Comparison of ENCODE assay signal across 19 cellular contexts in the genomic region with DNA sequence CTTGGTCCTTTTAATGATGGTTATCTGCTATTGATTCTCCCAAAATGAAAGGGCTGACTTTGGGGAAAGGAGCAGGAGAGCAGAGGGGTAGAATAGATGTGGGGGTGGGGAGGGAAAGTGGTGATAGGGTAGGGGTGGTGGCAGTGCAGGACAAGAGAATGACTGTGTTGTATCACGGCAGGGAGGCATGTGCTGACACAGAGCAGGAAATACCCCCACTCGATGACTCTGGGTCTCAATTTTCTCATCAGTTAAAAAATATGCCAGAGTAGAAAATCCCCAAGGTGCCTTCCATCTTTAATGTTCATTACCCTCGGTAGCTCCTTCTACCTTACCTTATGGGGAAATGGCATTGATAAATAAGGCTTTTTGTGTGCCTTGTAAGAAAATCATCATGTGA.
DNase-seq lines count a peak whose midpoint lies in the region; ATAC-seq, FAIRE-seq and TF ChIP-seq lines count a peak whose summit lies in the region.
"Had no signal": no experiment of that assay in that cellular context is flagged by ENCODE, and none has a peak within 500 bp of the region (broad histone marks: within the 10 kb centered on the region; RNA-seq: fewer than 3 reads in every experiment).

No MANE protein-coding gene starts in this region.

- peaks cover 56% of the 10 kb centered on the region for H3K4me1 Mint-ChIP-seq in osteocyte (ENCODE audit: unreplicated experiment)

- no peaks in the 10 kb centered on the region for H3K27me3 ChIP-seq in keratinocyte (ENCODE audit: control insufficient read depth, extremely low read depth, insufficient read depth, low read length)
- H3K27me3 ChIP-seq: gastroesophageal sphincter, tibial artery had no signal

- H3K27ac Mint-ChIP-seq in osteocyte (ENCODE audit: unreplicated experiment), result no peak overlapping the region
- H3K27ac Mint-ChIP-seq: T-helper 2 cell treated with Interferon-gamma antibody and Interleukin-4, amounts not matched to agents 5 μg/mL and 100 μg/mL, for 36 hours had no signal

- DNase-seq in Daoy (ENCODE audit: low read depth) (peak; percentile 52), GM12891 (ENCODE audit: insufficient read length, low spot score) (no peak), keratinocyte (ENCODE audit: low read depth, low spot score) (no peak), NAMALWA (ENCODE audit: low spot score) (no peak), osteocyte (ENCODE audit: extremely low spot score, unreplicated experiment) (no peak)
- DNase-seq in activated T-cell treated with anti-CD3 and anti-CD28 coated beads, Interleukin-2, amount 50 U/mL, for 1 hour, result no peak
- DNase-seq: activated naive CD4-positive, alpha-beta T cell treated with Interleukin-2 at 50 U/mL for 16 hours; AML-193; KBM-7; left ventricle myocardium inferior; NCI-H1092 treated with DMSO at 0.1 percent for 48 hours; NCI-H774; PC-9; tibial artery had no signal

- H3K4me3 Mint-ChIP-seq in osteocyte (ENCODE audit: unreplicated experiment), result no peak overlapping the region
- H3K4me3 Mint-ChIP-seq: T-helper 2 cell treated with Interferon-gamma antibody and Interleukin-4, amounts not matched to agents 5 μg/mL and 100 μg/mL, for 36 hours had no signal

- H3K27me3 Mint-ChIP-seq in osteocyte (ENCODE audit: unreplicated experiment), result no peaks in the 10 kb centered on the region

- H3K9me3 Mint-ChIP-seq in osteocyte (ENCODE audit: unreplicated experiment), result no peaks in the 10 kb centered on the region
- H3K9me3 Mint-ChIP-seq: T-helper 2 cell treated with Interferon-gamma antibody and Interleukin-4, amounts not matched to agents 5 μg/mL and 100 μg/mL, for 36 hours had no signal

- no peaks in the 10 kb centered on the region for H3K36me3 Mint-ChIP-seq in osteocyte (ENCODE audit: unreplicated experiment)

- H3K9me1 ChIP-seq in keratinocyte (ENCODE audit: control insufficient read depth, extremely low read depth, insufficient read depth, low read length), result no peaks in the 10 kb centered on the region

- peaks cover 23% of the 10 kb centered on the region for H3K4me1 ChIP-seq in keratinocyte (ENCODE audit: control insufficient read depth, extremely low read depth, insufficient read depth, low read length)

- peak overlapping the region; percentile 42 for H3K4me2 ChIP-seq in keratinocyte (ENCODE audit: control insufficient read depth, extremely low read depth, insufficient read depth, low read depth, low read length)
- H3K4me2 ChIP-seq: PC-9 had no signal

- H3K9ac ChIP-seq in keratinocyte (ENCODE audit: control insufficient read depth, extremely low read depth, insufficient read depth, low read length), result no peak overlapping the region

- H3K27ac ChIP-seq in keratinocyte (ENCODE audit: control insufficient read depth, insufficient read depth, low read length), result peak overlapping the region; percentile 89
- H3K27ac ChIP-seq: coronary artery, gastroesophageal sphincter, left ventricle myocardium inferior, PC-9, tibial artery had no signal

- H3K4me3 ChIP-seq in keratinocyte (ENCODE audit: control insufficient read depth in 2 of 3, extremely low read depth in 1 of 3, insufficient read depth in 2 of 3, low read depth in 1 of 3, low read length in 3 of 3), result no peak overlapping the region
- H3K4me3 ChIP-seq: coronary artery, gastroesophageal sphincter, left ventricle myocardium inferior, PC-9, tibial artery had no signal

- no peaks in the 10 kb centered on the region for H4K20me1 ChIP-seq in keratinocyte (ENCODE audit: control insufficient read depth, extremely low read depth, insufficient read depth, low read length)

- no peaks in the 10 kb centered on the region for H3K79me2 ChIP-seq in keratinocyte (ENCODE audit: control insufficient read depth, insufficient read depth, low read length)

- peak overlapping the region; percentile 28 for H2AFZ ChIP-seq in keratinocyte (ENCODE audit: control insufficient read depth, low read length)
- H2AFZ ChIP-seq: PC-9 had no signal

- no peaks in the 10 kb centered on the region for H3K36me3 ChIP-seq in keratinocyte (ENCODE audit: control insufficient read depth in 2 of 2, extremely low read depth in 1 of 2, insufficient read depth in 2 of 2, low read length in 2 of 2)
- H3K36me3 ChIP-seq: gastroesophageal sphincter, left ventricle myocardium inferior, tibial artery had no signal

- peak in 1 of 3 experiments; percentile 38 for TF ChIP-seq CTCF in keratinocyte (optimal IDR thresholded peaks at IDR 0.05 in 1 of 3, IDR thresholded peaks at IDR 0.05 in 1 of 3, conservative IDR thresholded peaks at IDR 0.05 in 1 of 3; ENCODE audit: extremely low read depth in 1 of 3, insufficient read depth in 2 of 3, low read length in 3 of 3)
- TF ChIP-seq CTCF in osteocyte (IDR thresholded peaks at IDR 0.05), result no peak

- peak; percentile 9 for ATAC-seq in HG03469 (IDR thresholded peaks at IDR 0.05; ENCODE audit: unreplicated experiment)
- no peak for ATAC-seq in GM19351 (IDR thresholded peaks at IDR 0.05; ENCODE audit: unreplicated experiment)
- ATAC-seq: gastroesophageal sphincter had no signal

- TF ChIP-seq POLR2A in GM12891 (IDR thresholded peaks at IDR 0.05; ENCODE audit: low read depth, low read length), result no peak

- dilution Hi-C loops in keratinocyte (cut with MboI; ENCODE audit: extremely low pct_ligation_motif_present, low sequenced_read_pairs), result no loop called here

- peak; percentile 9 for FAIRE-seq in GM12891 (lab: Jason Lieb, UNC)
- no peak for FAIRE-seq in keratinocyte (lab: Jason Lieb, UNC)

- no peaks in the 10 kb centered on the region for H3K9me3 ChIP-seq in keratinocyte (ENCODE audit: control insufficient read depth, low read depth, low read length)
- H3K9me3 ChIP-seq: gastroesophageal sphincter, left ventricle myocardium inferior, tibial artery had no signal

TF ChIP-seq in GM12891, 5 proteins besides CTCF, POLR2A, EP300 and RAD21:
- TF ChIP-seq POU2F2 (IDR thresholded peaks at IDR 0.05; ENCODE audit: low read depth, low read length) (no peak), TAF1 (IDR thresholded peaks at IDR 0.05; ENCODE audit: low read depth, low read length) (no peak), SPI1 (IDR thresholded peaks at IDR 0.05; ENCODE audit: low read depth, low read length) (no peak), POLR2AphosphoS5 (IDR thresholded peaks at IDR 0.05; ENCODE audit: low read depth, low read length) (no peak), PAX5 (IDR thresholded peaks at IDR 0.05; ENCODE audit: insufficient read depth, low read length, severe bottlenecking) (no peak)
